1 cellular context compared by ENCODE assay signal in the genomic region with DNA sequence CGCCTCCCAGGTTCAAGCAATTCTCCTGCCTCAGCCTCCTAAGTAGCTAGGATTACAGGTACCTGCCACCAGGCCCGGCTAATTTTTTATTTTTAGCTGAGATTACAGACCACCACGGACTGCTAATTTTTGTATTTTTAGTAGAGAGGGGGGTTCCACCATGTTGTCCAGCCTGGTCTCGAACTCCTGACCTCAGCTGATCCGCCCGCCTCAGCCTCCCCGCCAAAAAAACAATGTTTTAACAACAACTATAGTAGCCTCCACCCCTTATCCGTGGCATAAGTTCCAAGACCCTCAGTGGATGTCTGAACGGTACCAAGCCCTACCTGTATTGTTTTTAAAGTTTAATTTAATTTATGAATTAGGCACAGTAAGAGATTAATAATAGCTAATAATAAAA.
TF ChIP-seq lines count a peak whose summit lies in the region.

No MANE protein-coding gene starts in this region.

TF ChIP-seq in HepG2, 621 proteins besides CTCF, POLR2A, EP300 and RAD21 (continued from another document):
- TF ChIP-seq, protein P1, sequence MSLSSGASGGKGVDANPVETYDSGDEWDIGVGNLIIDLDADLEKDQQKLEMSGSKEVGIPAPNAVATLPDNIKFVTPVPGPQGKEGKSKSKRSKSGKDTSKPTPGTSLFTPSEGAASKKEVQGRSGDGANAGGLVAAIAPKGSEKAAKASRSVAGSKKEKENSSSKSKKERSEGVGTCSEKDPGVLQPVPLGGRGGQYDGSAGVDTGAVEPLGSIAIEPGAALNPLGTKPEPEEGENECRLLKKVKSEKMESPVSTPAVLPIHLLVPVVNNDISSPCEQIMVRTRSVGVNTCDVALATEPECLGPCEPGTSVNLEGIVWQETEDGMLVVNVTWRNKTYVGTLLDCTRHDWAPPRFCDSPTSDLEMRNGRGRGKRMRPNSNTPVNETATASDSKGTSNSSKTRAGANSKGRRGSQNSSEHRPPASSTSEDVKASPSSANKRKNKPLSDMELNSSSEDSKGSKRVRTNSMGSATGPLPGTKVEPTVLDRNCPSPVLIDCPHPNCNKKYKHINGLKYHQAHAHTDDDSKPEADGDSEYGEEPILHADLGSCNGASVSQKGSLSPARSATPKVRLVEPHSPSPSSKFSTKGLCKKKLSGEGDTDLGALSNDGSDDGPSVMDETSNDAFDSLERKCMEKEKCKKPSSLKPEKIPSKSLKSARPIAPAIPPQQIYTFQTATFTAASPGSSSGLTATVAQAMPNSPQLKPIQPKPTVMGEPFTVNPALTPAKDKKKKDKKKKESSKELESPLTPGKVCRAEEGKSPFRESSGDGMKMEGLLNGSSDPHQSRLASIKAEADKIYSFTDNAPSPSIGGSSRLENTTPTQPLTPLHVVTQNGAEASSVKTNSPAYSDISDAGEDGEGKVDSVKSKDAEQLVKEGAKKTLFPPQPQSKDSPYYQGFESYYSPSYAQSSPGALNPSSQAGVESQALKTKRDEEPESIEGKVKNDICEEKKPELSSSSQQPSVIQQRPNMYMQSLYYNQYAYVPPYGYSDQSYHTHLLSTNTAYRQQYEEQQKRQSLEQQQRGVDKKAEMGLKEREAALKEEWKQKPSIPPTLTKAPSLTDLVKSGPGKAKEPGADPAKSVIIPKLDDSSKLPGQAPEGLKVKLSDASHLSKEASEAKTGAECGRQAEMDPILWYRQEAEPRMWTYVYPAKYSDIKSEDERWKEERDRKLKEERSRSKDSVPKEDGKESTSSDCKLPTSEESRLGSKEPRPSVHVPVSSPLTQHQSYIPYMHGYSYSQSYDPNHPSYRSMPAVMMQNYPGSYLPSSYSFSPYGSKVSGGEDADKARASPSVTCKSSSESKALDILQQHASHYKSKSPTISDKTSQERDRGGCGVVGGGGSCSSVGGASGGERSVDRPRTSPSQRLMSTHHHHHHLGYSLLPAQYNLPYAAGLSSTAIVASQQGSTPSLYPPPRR (CRISPR knock-in tag; IDR thresholded peaks at IDR 0.05; ENCODE audit: borderline replicate concordance), result no peak
- TF ChIP-seq, protein P2, sequence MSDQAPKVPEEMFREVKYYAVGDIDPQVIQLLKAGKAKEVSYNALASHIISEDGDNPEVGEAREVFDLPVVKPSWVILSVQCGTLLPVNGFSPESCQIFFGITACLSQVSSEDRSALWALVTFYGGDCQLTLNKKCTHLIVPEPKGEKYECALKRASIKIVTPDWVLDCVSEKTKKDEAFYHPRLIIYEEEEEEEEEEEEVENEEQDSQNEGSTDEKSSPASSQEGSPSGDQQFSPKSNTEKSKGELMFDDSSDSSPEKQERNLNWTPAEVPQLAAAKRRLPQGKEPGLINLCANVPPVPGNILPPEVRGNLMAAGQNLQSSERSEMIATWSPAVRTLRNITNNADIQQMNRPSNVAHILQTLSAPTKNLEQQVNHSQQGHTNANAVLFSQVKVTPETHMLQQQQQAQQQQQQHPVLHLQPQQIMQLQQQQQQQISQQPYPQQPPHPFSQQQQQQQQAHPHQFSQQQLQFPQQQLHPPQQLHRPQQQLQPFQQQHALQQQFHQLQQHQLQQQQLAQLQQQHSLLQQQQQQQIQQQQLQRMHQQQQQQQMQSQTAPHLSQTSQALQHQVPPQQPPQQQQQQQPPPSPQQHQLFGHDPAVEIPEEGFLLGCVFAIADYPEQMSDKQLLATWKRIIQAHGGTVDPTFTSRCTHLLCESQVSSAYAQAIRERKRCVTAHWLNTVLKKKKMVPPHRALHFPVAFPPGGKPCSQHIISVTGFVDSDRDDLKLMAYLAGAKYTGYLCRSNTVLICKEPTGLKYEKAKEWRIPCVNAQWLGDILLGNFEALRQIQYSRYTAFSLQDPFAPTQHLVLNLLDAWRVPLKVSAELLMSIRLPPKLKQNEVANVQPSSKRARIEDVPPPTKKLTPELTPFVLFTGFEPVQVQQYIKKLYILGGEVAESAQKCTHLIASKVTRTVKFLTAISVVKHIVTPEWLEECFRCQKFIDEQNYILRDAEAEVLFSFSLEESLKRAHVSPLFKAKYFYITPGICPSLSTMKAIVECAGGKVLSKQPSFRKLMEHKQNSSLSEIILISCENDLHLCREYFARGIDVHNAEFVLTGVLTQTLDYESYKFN (CRISPR knock-in tag; conservative IDR thresholded peaks at IDR 0.05), result no peak
- TF ChIP-seq ZBTB42 (CRISPR knock-in tag; IDR thresholded peaks at IDR 0.05), result no peak
- TF ChIP-seq ZNF878 (CRISPR knock-in tag; IDR thresholded peaks at IDR 0.05), result no peak
- no peak for TF ChIP-seq POLR2AphosphoS2 (IDR thresholded peaks at IDR 0.05; ENCODE audit: low read depth, low read length)
- TF ChIP-seq ZNF24 (IDR thresholded peaks at IDR 0.05), result no peak
- TF ChIP-seq, protein P3, sequence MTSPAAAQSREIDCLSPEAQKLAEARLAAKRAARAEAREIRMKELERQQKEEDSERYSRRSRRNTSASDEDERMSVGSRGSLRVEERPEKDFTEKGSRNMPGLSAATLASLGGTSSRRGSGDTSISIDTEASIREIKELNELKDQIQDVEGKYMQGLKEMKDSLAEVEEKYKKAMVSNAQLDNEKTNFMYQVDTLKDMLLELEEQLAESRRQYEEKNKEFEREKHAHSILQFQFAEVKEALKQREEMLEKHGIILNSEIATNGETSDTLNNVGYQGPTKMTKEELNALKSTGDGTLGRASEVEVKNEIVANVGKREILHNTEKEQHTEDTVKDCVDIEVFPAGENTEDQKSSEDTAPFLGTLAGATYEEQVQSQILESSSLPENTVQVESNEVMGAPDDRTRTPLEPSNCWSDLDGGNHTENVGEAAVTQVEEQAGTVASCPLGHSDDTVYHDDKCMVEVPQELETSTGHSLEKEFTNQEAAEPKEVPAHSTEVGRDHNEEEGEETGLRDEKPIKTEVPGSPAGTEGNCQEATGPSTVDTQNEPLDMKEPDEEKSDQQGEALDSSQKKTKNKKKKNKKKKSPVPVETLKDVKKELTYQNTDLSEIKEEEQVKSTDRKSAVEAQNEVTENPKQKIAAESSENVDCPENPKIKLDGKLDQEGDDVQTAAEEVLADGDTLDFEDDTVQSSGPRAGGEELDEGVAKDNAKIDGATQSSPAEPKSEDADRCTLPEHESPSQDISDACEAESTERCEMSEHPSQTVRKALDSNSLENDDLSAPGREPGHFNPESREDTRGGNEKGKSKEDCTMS (CRISPR knock-in tag; conservative IDR thresholded peaks at IDR 0.05), result no peak
- no peak for TF ChIP-seq NFIB (CRISPR knock-in tag; IDR thresholded peaks at IDR 0.05; ENCODE audit: borderline replicate concordance)
- TF ChIP-seq ELF3 (CRISPR knock-in tag; IDR thresholded peaks at IDR 0.05), result no peak
- no peak for TF ChIP-seq NFATC3 (CRISPR knock-in tag; IDR thresholded peaks at IDR 0.05)
- TF ChIP-seq ZKSCAN5 (CRISPR knock-in tag; IDR thresholded peaks at IDR 0.05), result no peak
- TF ChIP-seq, protein P4, sequence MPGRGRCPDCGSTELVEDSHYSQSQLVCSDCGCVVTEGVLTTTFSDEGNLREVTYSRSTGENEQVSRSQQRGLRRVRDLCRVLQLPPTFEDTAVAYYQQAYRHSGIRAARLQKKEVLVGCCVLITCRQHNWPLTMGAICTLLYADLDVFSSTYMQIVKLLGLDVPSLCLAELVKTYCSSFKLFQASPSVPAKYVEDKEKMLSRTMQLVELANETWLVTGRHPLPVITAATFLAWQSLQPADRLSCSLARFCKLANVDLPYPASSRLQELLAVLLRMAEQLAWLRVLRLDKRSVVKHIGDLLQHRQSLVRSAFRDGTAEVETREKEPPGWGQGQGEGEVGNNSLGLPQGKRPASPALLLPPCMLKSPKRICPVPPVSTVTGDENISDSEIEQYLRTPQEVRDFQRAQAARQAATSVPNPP (CRISPR knock-in tag; IDR thresholded peaks at IDR 0.05), result no peak
